Comparison of ENCODE assay signal across 10 cellular contexts in the genomic region with DNA sequence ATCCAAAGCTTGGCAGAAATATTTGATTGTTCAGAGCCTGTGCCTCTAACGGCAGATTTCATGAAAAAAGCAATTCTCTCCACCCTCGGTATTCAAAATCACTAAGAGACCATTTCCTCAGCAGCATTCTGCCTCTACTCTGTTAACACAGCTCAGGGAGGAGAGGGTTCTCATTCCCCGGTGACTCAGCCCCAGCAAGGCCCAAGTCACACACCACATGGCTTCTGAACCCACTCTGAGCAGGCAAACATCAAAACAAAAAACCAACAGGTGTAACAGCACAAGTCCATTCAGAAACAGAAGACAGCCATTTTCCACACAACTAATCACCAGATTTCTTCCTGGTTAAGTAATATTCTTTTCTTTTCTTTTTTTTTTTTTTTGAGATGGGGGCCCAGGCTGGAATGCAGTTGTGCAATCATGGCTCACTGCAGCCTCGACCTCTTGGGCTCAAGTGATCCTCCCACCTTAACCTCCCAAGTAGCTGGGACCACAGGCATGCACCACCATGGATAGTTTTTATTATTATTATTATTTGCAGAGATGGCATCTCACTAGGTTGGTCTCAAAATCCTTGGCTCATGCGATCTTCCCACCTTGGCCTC. TPM values are rescaled to one million over a fixed set of nuclear protein-coding genes. Genes with fewer than 3 reads are reported as not detected.
DNase-seq lines count a peak whose midpoint lies in the region; TF ChIP-seq lines count a peak whose summit lies in the region.
"Had no signal": no experiment of that assay in that cellular context is flagged by ENCODE, and none has a peak within 500 bp of the region (broad histone marks: within the 10 kb centered on the region; RNA-seq: fewer than 3 reads in every experiment).

No MANE protein-coding gene starts in this region.

- no TSS peak for BruUV-seq in OCI-LY7 (replicated peaks; lab: Mats Ljungman, UMichigan)

- no peaks in the 10 kb centered on the region for H3K9me2 ChIP-seq in OCI-LY7 (ENCODE audit: insufficient read depth, low read length)

- intact Hi-C loops in OCI-LY7 (cut with micrococcal nuclease; ENCODE audit: unreplicated experiment): no loop called here
- intact Hi-C loops in esophagus squamous epithelium (cut with DNase I): no loop called here

- TF ChIP-seq POLR2A in esophagus squamous epithelium (IDR thresholded peaks at IDR 0.05): no peak

- POLR2A ChIA-PET in OCI-LY7 (lab: Charles Lee): interaction anchor here (0.6 to 2.2 kb wide), 7 partner anchors 13 to 764 kb away, joined by 3 to 9 read pairs (median 4); no protein-coding TSS in a partner anchor

- H3K27ac ChIP-seq in OCI-LY7 (ENCODE audit: low read depth, low read length, poor library complexity, severe bottlenecking) (no peak overlapping the region), esophagus squamous epithelium (peak overlapping the region in 2 of 4 donors; percentile 26 to 32)
- H3K27ac ChIP-seq: 22Rv1 had no signal

- H2AFZ ChIP-seq in OCI-LY7 (ENCODE audit: low read length): no peak overlapping the region

- no peaks in the 10 kb centered on the region for H3K27me3 ChIP-seq in esophagus squamous epithelium

- H3K36me3 ChIP-seq in OCI-LY7 (ENCODE audit: insufficient read depth, low read length): peaks cover 16% of the 10 kb centered on the region
- no peaks in the 10 kb centered on the region for H3K36me3 ChIP-seq in esophagus squamous epithelium

- peak; percentile 45 for DNase-seq in DMS53 (lab: John Stamatoyannopoulos, UW)
- DNase-seq in DMS53 treated with DMSO at 0.1 percent for 48 hours (lab: John Stamatoyannopoulos, UW; ENCODE audit: unreplicated experiment): no peak
- no peak for DNase-seq in OCI-LY7 (ENCODE audit: low spot score)
- peak; percentile 22 to 51 for DNase-seq in cardiac fibroblast (ENCODE audit: low read depth in 2 of 2)
- DNase-seq in stimulated activated CD4-positive, alpha-beta T cell treated with anti-CD3 and anti-CD28 coated beads, Interleukin-2, amount 100 ng/mL, for 24 hours: peak; percentile 41 to 46
- no peak for DNase-seq in 8988T
- DNase-seq in esophagus squamous epithelium (lab: John Stamatoyannopoulos, UW): no peak
- no peak for DNase-seq in NCI-H82 (lab: John Stamatoyannopoulos, UW)
- DNase-seq: effector CD8-positive, alpha-beta T cell had no signal

- CTCF ChIA-PET in OCI-LY7 (lab: Charles Lee; ENCODE audit: unreplicated experiment): no interaction called here

- H3K4me2 ChIP-seq in OCI-LY7 (ENCODE audit: low read length): peak overlapping the region; percentile 37; the same call in 1 of the 2 replicates

- H3K79me2 ChIP-seq in OCI-LY7 (ENCODE audit: insufficient read depth, low read depth, low read length): peaks cover 29% of the 10 kb centered on the region; the same call in 1 of the 2 replicates

- no peaks in the 10 kb centered on the region; the same call in 1 of the 2 replicates for H3K9me3 ChIP-seq in OCI-LY7 (ENCODE audit: low read length)
- no peaks in the 10 kb centered on the region for H3K9me3 ChIP-seq in esophagus squamous epithelium

- H3K4me3 ChIP-seq in OCI-LY7 (ENCODE audit: low read depth, low read length, poor library complexity, severe bottlenecking) (no peak overlapping the region), cardiac fibroblast (replicated peaks in 1 of 2; ENCODE audit: low read depth in 2 of 2, low read length in 2 of 2) (no peak overlapping the region), esophagus squamous epithelium (no peak overlapping the region)

- H3K4me1 ChIP-seq in OCI-LY7 (ENCODE audit: insufficient read depth, low read length, poor library complexity, severe bottlenecking): peaks cover 52% of the 10 kb centered on the region
- H3K4me1 ChIP-seq in esophagus squamous epithelium: peaks cover 9 to 79% (median 14%) of the 10 kb centered on the region in 3 donors

- H4K20me1 ChIP-seq in OCI-LY7 (ENCODE audit: insufficient read depth, low read length): 0 out of 2 replicates have a peak, but pooled peaks cover 9% of the 10 kb centered on the region

- 43 to 47% methylated on average over 5 of the region's 5 CpGs for WGBS in esophagus squamous epithelium, 2 donors

- TF ChIP-seq CTCF in OCI-LY7 (conservative IDR thresholded peaks at IDR 0.05; ENCODE audit: low read length) (no peak), cardiac fibroblast (IDR thresholded peaks at IDR 0.05; ENCODE audit: low read depth, low read length) (no peak), esophagus squamous epithelium (IDR thresholded peaks at IDR 0.05) (no peak)

RNA-seq across cellular contexts. Expression of a gene that starts 55.4 kb away (rescaled TPM):
- total RNA-seq in OCI-LY7 (2014; rRNA removed; shearing (Covaris generic)): 19.7 and 22.6 TPM in 2 replicates
- 34.4 and 35.0 TPM in 2 replicates for total RNA-seq in OCI-LY7 (2022)
- 10 to 100 TPM; 16.1 to 30.7 (median 22.9) TPM for total RNA-seq in esophagus squamous epithelium

Comparison
In these comparisons a context has a peak if more than half of its experiments do, and no peak if none do; other contexts are left out.
1. DNase-seq: peak in DMS53 (single experiment), cardiac fibroblast (2 of 2) and stimulated activated CD4-positive, alpha-beta T cell treated with anti-CD3 and anti-CD28 coated beads, Interleukin-2, amount 100 ng/mL, for 24 hours (2 of 2); none in DMS53 treated with DMSO at 0.1 percent for 48 hours (single experiment), OCI-LY7 (single experiment), 8988T (single experiment), esophagus squamous epithelium (single experiment) and NCI-H82 (single experiment).